Comparison of ENCODE assay signal across 18 cellular contexts in the genomic region with DNA sequence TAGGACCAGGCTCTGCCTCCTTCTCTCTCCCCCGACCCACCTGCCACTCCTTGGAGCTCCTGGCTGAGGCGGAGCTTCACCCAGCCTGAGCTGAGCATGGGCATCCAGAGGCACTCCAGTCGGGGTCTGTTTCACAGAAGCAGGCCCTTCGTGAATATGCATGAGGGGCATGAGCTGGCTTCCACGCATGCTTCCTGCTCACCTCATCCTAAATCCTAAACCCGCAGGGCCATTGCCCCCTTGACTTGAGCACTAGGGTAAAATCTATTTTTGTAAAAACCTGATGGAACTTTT. TPM values are rescaled to one million over a fixed set of nuclear protein-coding genes. Genes with fewer than 3 reads are reported as not detected.
A peak's percentile ranks its signal among the peaks of the same experiment; 100 is the strongest.
DNase-seq lines count a peak whose midpoint lies in the region; ATAC-seq and TF ChIP-seq lines count a peak whose summit lies in the region.
"Had no signal": no experiment of that assay in that cellular context is flagged by ENCODE, and none has a peak within 500 bp of the region (broad histone marks: within the 10 kb centered on the region; RNA-seq: fewer than 3 reads in every experiment).

No MANE protein-coding gene starts in this region.

- H2BK5ac ChIP-seq in H9 (ENCODE audit: insufficient read length, low read length) (no peak overlapping the region), neuronal stem cell (ENCODE audit: low read length) (no peak overlapping the region)

- no peak overlapping the region for H3K4me2 ChIP-seq in H9 (ENCODE audit: insufficient read depth, insufficient read length, low read length)
- H3K4me2 ChIP-seq in neuronal stem cell (ENCODE audit: insufficient read depth, low read length, poor library complexity, severe bottlenecking), result no peak overlapping the region
- no peak overlapping the region for H3K4me2 ChIP-seq in smooth muscle cell
- H3K4me2 ChIP-seq: A549 had no signal

- H3K27me3 ChIP-seq in H9 (ENCODE audit: insufficient read depth, low read length) (no peaks in the 10 kb centered on the region), neuronal stem cell (ENCODE audit: control insufficient read depth in 3 of 3, insufficient read depth in 3 of 3, low read depth in 1 of 3, low read length in 3 of 3) (no peaks in the 10 kb centered on the region), smooth muscle cell (ENCODE audit: low read depth) (no peaks in the 10 kb centered on the region)
- H3K27me3 ChIP-seq: left lung, upper lobe of left lung had no signal

- H3K4me1 ChIP-seq in H9 (ENCODE audit: insufficient read depth, low read length), result peaks cover 32% of the 10 kb centered on the region
- peaks cover 13 to 34% of the 10 kb centered on the region in 2 donors for H3K4me1 ChIP-seq in neuronal stem cell (ENCODE audit: control insufficient read depth in 2 of 2, insufficient read depth in 1 of 2, low read depth in 1 of 2, low read length in 2 of 2)
- H3K4me1 ChIP-seq in smooth muscle cell (ENCODE audit: low read depth), result peaks cover 35% of the 10 kb centered on the region
- H3K4me1 ChIP-seq: A549 had no signal

- H3K18ac ChIP-seq in H9 (ENCODE audit: insufficient read length, low read depth, low read length), result no peak overlapping the region
- peak overlapping the region; percentile 61 for H3K18ac ChIP-seq in neuronal stem cell (ENCODE audit: low read length)

- H3K4me3 Mint-ChIP-seq in activated CD4-positive, alpha-beta T cell treated with anti-CD3 and anti-CD28 coated beads for 36 hours, result no peak overlapping the region
- H3K4me3 Mint-ChIP-seq in H9, result no peak overlapping the region
- H3K4me3 Mint-ChIP-seq in activated naive CD8-positive, alpha-beta T cell treated with anti-CD3 and anti-CD28 coated beads for 36 hours, result no peak overlapping the region
- H3K4me3 Mint-ChIP-seq: stimulated activated naive B cell treated with anti-CD40 and anti-IgM and Interleukin-4, amounts not matched to agents 10 μg/mL and 1 μg/mL and 100 μg/mL, for 72 hours had no signal

- TF ChIP-seq CTCF in H9 (conservative IDR thresholded peaks at IDR 0.05) (no peak), smooth muscle cell (IDR thresholded peaks at IDR 0.05; ENCODE audit: borderline replicate concordance, insufficient read depth, poor library complexity, severe bottlenecking) (no peak)

- H3K27ac Mint-ChIP-seq in activated CD4-positive, alpha-beta T cell treated with anti-CD3 and anti-CD28 coated beads for 36 hours, result peak overlapping the region; percentile 58
- no peak overlapping the region; a peak in 1 of 7 replicates for H3K27ac Mint-ChIP-seq in H9
- peak overlapping the region; percentile 92 for H3K27ac Mint-ChIP-seq in activated naive CD8-positive, alpha-beta T cell treated with anti-CD3 and anti-CD28 coated beads for 36 hours

- no peak overlapping the region for H2BK20ac ChIP-seq in H9 (ENCODE audit: low read depth, low read length, poor library complexity, severe bottlenecking)

- H3K27me3 Mint-ChIP-seq in activated CD4-positive, alpha-beta T cell treated with anti-CD3 and anti-CD28 coated beads for 36 hours, result no peaks in the 10 kb centered on the region
- H3K27me3 Mint-ChIP-seq in H9 (ENCODE audit: low read depth), result no peaks in the 10 kb centered on the region
- no peaks in the 10 kb centered on the region for H3K27me3 Mint-ChIP-seq in activated naive CD8-positive, alpha-beta T cell treated with anti-CD3 and anti-CD28 coated beads for 36 hours
- H3K27me3 Mint-ChIP-seq: naive B cell; stimulated activated naive B cell treated with anti-CD40 and anti-IgM and Interleukin-4, amounts not matched to agents 10 μg/mL and 1 μg/mL and 100 μg/mL, for 72 hours had no signal

- H2AFZ ChIP-seq in H9 (ENCODE audit: low read length) (no peak overlapping the region), neuronal stem cell (ENCODE audit: low read length) (no peak overlapping the region), smooth muscle cell (ENCODE audit: low read depth) (no peak overlapping the region)

- H3K9ac ChIP-seq in H9 (ENCODE audit: extremely low read depth, insufficient read length, low read length) (no peak overlapping the region), neuronal stem cell (ENCODE audit: low read depth, low read length, poor library complexity) (no peak overlapping the region), smooth muscle cell (ENCODE audit: low read depth) (no peak overlapping the region)

- H3K79me1 ChIP-seq in H9 (ENCODE audit: insufficient read depth, low read depth, low read length, poor library complexity, severe bottlenecking) (peaks cover 7% of the 10 kb centered on the region), neuronal stem cell (ENCODE audit: low read depth, low read length) (peaks cover 5% of the 10 kb centered on the region)

- no peak overlapping the region for H3K4ac ChIP-seq in H9 (ENCODE audit: low read depth, low read length)
- no peak overlapping the region for H3K4ac ChIP-seq in neuronal stem cell (ENCODE audit: low read length)

- H3K27ac ChIP-seq in H9 (ENCODE audit: insufficient read length, low read depth, low read length) (no peak overlapping the region), neuronal stem cell (replicated peaks; ENCODE audit: low read length) (no peak overlapping the region), smooth muscle cell (ENCODE audit: low read depth) (no peak overlapping the region)
- H3K27ac ChIP-seq: A549, HL-60, left lung had no signal

- no peak overlapping the region for H3K4me3 ChIP-seq in neuronal stem cell (ENCODE audit: low read length in 2 of 2)
- H3K4me3 ChIP-seq in smooth muscle cell, result no peak overlapping the region
- H3K4me3 ChIP-seq: A549, left lung, upper lobe of left lung had no signal

- H4K91ac ChIP-seq in H9 (ENCODE audit: insufficient read length, low read depth, low read length), result no peak overlapping the region
- H4K91ac ChIP-seq in neuronal stem cell (ENCODE audit: low read depth, low read length, poor library complexity), result peak overlapping the region; percentile 79

- H3K14ac ChIP-seq in H9 (ENCODE audit: insufficient read depth, low read length) (peak overlapping the region; percentile 55; the same call in 1 of the 2 replicates), neuronal stem cell (ENCODE audit: low read length) (no peak overlapping the region)

- no peak overlapping the region for H2AK5ac ChIP-seq in H9 (ENCODE audit: insufficient read length, low read length)
- H2AK5ac ChIP-seq in neuronal stem cell (ENCODE audit: low read depth, low read length), result no peak overlapping the region

- H3K23ac ChIP-seq in H9 (ENCODE audit: insufficient read length, low read depth, low read length) (no peak overlapping the region), neuronal stem cell (ENCODE audit: low read depth, low read length, poor library complexity) (no peak overlapping the region)

- H3K4me1 Mint-ChIP-seq in activated CD4-positive, alpha-beta T cell treated with anti-CD3 and anti-CD28 coated beads for 36 hours, result peaks cover 90% of the 10 kb centered on the region
- peaks cover 59 to 68% of the 10 kb centered on the region in 2 experiments for H3K4me1 Mint-ChIP-seq in H9
- peaks cover 90% of the 10 kb centered on the region for H3K4me1 Mint-ChIP-seq in activated naive CD8-positive, alpha-beta T cell treated with anti-CD3 and anti-CD28 coated beads for 36 hours

- no peak overlapping the region for H3K56ac ChIP-seq in H9 (ENCODE audit: insufficient read length, low read depth, low read length)

- intact Hi-C loops in activated CD4-positive, alpha-beta T cell treated with anti-CD3 and anti-CD28 coated beads for 36 hours (cut with DNase I, micrococcal nuclease), result no loop called here

- no peaks in the 10 kb centered on the region for H4K20me1 ChIP-seq in H9 (ENCODE audit: control insufficient read depth, insufficient read depth, insufficient read length)
- peaks cover 98% of the 10 kb centered on the region for H4K20me1 ChIP-seq in smooth muscle cell (ENCODE audit: low read depth)

- H3K79me2 ChIP-seq in H9 (ENCODE audit: insufficient read depth, low read length) (peaks cover 45% of the 10 kb centered on the region), smooth muscle cell (ENCODE audit: low read depth) (peaks cover 99% of the 10 kb centered on the region)

- WGBS in H9 (ENCODE audit: extremely low coverage, insufficient read length, low lambda C conversion rate), result no CpG with 5 or more reads among the region's 6 CpGs
- no CpG with 5 or more reads among the region's 6 CpGs for WGBS in neuronal stem cell (ENCODE audit: extremely low coverage in 2 of 2, insufficient read length in 2 of 2, insufficient replicate concordance in 1 of 2), 2 donors
- WGBS in smooth muscle cell (ENCODE audit: low lambda C conversion rate), result 81% methylated on average over 6 of the region's 6 CpGs

- no peak for DNase-seq in activated CD4-positive, alpha-beta T cell treated with anti-CD3 and anti-CD28 coated beads for 36 hours
- no peak for DNase-seq in activated CD4-positive, alpha-beta T cell treated with anti-CD3 and anti-CD28 coated beads for 1 hour
- DNase-seq in H9 (peak; percentile 59), neuronal stem cell (ENCODE audit: low spot score) (no peak), smooth muscle cell (lab: John Stamatoyannopoulos, UW; ENCODE audit: unreplicated experiment) (no peak)
- no peak for DNase-seq in activated naive CD8-positive, alpha-beta T cell treated with anti-CD3 and anti-CD28 coated beads for 36 hours
- no peak for DNase-seq in activated CD8-positive, alpha-beta memory T cell treated with anti-CD3 and anti-CD28 coated beads, Interleukin-2, amount 50 U/mL, for 4 hours
- DNase-seq: KG1; left lung; naive B cell; NCI-H1105 treated with DMSO at 0.1 percent for 48 hours; stimulated activated naive B cell treated with anti-CD40 and anti-IgM and Interleukin-4, amounts not matched to agents 10 μg/mL and 1 μg/mL and 100 μg/mL, for 72 hours; T-helper 2 cell; upper lobe of left lung had no signal

- H4K5ac ChIP-seq in H9 (ENCODE audit: insufficient read length, low read depth, low read length), result no peak overlapping the region

- peaks cover 43% of the 10 kb centered on the region for H3K36me3 Mint-ChIP-seq in activated CD4-positive, alpha-beta T cell treated with anti-CD3 and anti-CD28 coated beads for 36 hours (ENCODE audit: low read depth)
- peaks cover 9 to 18% (median 11%) of the 10 kb centered on the region in 3 experiments; a peak in 6 of 7 replicates for H3K36me3 Mint-ChIP-seq in H9 (ENCODE audit: insufficient read depth in 1 of 3, low read depth in 3 of 3)
- H3K36me3 Mint-ChIP-seq in activated naive CD8-positive, alpha-beta T cell treated with anti-CD3 and anti-CD28 coated beads for 36 hours, result peaks cover 43% of the 10 kb centered on the region

- no peak overlapping the region for H3T11ph ChIP-seq in H9 (ENCODE audit: low read length)

- no peak overlapping the region for H2BK12ac ChIP-seq in H9 (ENCODE audit: insufficient read length, low read depth, low read length)
- peak overlapping the region; percentile 59 for H2BK12ac ChIP-seq in neuronal stem cell (ENCODE audit: low read length)

- H2BK15ac ChIP-seq in H9 (ENCODE audit: low read depth, low read length) (no peak overlapping the region), neuronal stem cell (ENCODE audit: low read length) (no peak overlapping the region)

- CTCF ChIA-PET in activated CD4-positive, alpha-beta T cell treated with anti-CD3 and anti-CD28 coated beads for 36 hours (lab: Charles Lee), result interaction anchor here (0.5 to 1.8 kb wide), 8 partner anchors 10 to 192 kb away, joined by 3 to 6 read pairs (median 3); no protein-coding TSS in a partner anchor

- no peaks in the 10 kb centered on the region for H3F3A ChIP-seq in smooth muscle cell (ENCODE audit: low read depth)

- H4K8ac ChIP-seq in H9 (replicated peaks; ENCODE audit: insufficient read length, low read depth, low read length) (no peak overlapping the region), neuronal stem cell (ENCODE audit: low read depth, low read length) (no peak overlapping the region)

- H2BK120ac ChIP-seq in H9 (ENCODE audit: low read depth, low read length, poor library complexity, severe bottlenecking), result no peak overlapping the region
- H2BK120ac ChIP-seq in neuronal stem cell (ENCODE audit: low read depth, low read length), result no peak overlapping the region

- H3K9me3 ChIP-seq in H9 (ENCODE audit: control insufficient read depth, low read depth, low read length) (no peaks in the 10 kb centered on the region), neuronal stem cell (replicated peaks in 1 of 2; ENCODE audit: control insufficient read depth in 2 of 2, insufficient read depth in 1 of 2, low read depth in 1 of 2, low read length in 2 of 2) (no peaks in the 10 kb centered on the region), smooth muscle cell (replicated peaks; ENCODE audit: low read depth) (no peaks in the 10 kb centered on the region)
- H3K9me3 ChIP-seq: A549, left lung, upper lobe of left lung had no signal

- ATAC-seq in activated CD4-positive, alpha-beta T cell treated with anti-CD3 and anti-CD28 coated beads for 36 hours, result no peak
- ATAC-seq in HG03159 (IDR thresholded peaks at IDR 0.05; ENCODE audit: unreplicated experiment), result no peak
- ATAC-seq: A549; activated CD4-positive, CD25-positive, alpha-beta regulatory T cell treated with anti-CD3 and anti-CD28 coated beads, Interleukin-2, amount 50 U/mL, for 24 hours; left lung; stimulated activated naive B cell treated with anti-CD40 and anti-IgM and Interleukin-4, amounts not matched to agents 10 μg/mL and 1 μg/mL and 100 μg/mL, for 72 hours had no signal

- POLR2A ChIA-PET in activated CD4-positive, alpha-beta T cell treated with anti-CD3 and anti-CD28 coated beads for 36 hours (lab: Charles Lee), result interaction anchor here (1.0 to 1.2 kb wide), 4 partner anchors 13 to 26 kb away, joined by 3 to 5 read pairs (median 3); no protein-coding TSS in a partner anchor

- no peaks in the 10 kb centered on the region for H3K23me2 ChIP-seq in H9 (ENCODE audit: insufficient read length, low read depth, low read length, poor library complexity, severe bottlenecking)

- no peaks in the 10 kb centered on the region for H3K9me3 Mint-ChIP-seq in activated CD4-positive, alpha-beta T cell treated with anti-CD3 and anti-CD28 coated beads for 36 hours (ENCODE audit: low read depth)
- no peaks in the 10 kb centered on the region; a peak in 1 of 5 replicates for H3K9me3 Mint-ChIP-seq in H9
- H3K9me3 Mint-ChIP-seq in activated naive CD8-positive, alpha-beta T cell treated with anti-CD3 and anti-CD28 coated beads for 36 hours, result peaks cover 4% of the 10 kb centered on the region
- H3K9me3 Mint-ChIP-seq: naive B cell had no signal

- H3K36me3 ChIP-seq in neuronal stem cell (replicated peaks in 1 of 2; ENCODE audit: control insufficient read depth in 2 of 2, insufficient read depth in 2 of 2, low read length in 2 of 2) (peaks cover 0 to 23% of the 10 kb centered on the region in 2 donors), smooth muscle cell (ENCODE audit: low read depth) (no peaks in the 10 kb centered on the region)

RNA-seq across cellular contexts. Expression of a gene that starts 24.0 kb away (rescaled TPM):
- 100 to 1,000 TPM; 320 to 346 TPM for total RNA-seq in activated CD4-positive, alpha-beta T cell treated with anti-CD3 and anti-CD28 coated beads for 36 hours
- total RNA-seq in H9 (2021) (343 and 348 TPM in 2 replicates), smooth muscle cell (205 and 209 TPM in 2 replicates)
- 100 to 1,000 TPM; 324 to 332 TPM for total RNA-seq in activated naive CD8-positive, alpha-beta T cell treated with anti-CD3 and anti-CD28 coated beads for 36 hours
- polyA plus RNA-seq in neuronal stem cell (2013, experiment 1 of 2), result 295 TPM
- 299 TPM for polyA plus RNA-seq in neuronal stem cell (2013, experiment 2 of 2)
- 405 TPM in 2 replicates for polyA plus RNA-seq in smooth muscle cell

Comparison
In these comparisons a context has a peak if more than half of its experiments do, and no peak if none do; other contexts are left out.
1. H3K27ac Mint-ChIP-seq: peak in activated CD4-positive, alpha-beta T cell treated with anti-CD3 and anti-CD28 coated beads for 36 hours (single experiment) and activated naive CD8-positive, alpha-beta T cell treated with anti-CD3 and anti-CD28 coated beads for 36 hours (single experiment); none in H9 (0 of 3).